20 cellular contexts compared by ENCODE assay signal in genomic region chr15:29337156-29337959, GRCh38.
DNase-seq lines count a peak whose midpoint lies in the region; ATAC-seq and TF ChIP-seq lines count a peak whose summit lies in the region.
"Had no signal": no experiment of that assay in that cellular context is flagged by ENCODE, and none has a peak within 500 bp of the region (broad histone marks: within the 10 kb centered on the region; RNA-seq: fewer than 3 reads in every experiment).

No MANE protein-coding gene starts in this region.

- no peaks in the 10 kb centered on the region for H3K36me3 Mint-ChIP-seq in glutamatergic neuron (ENCODE audit: unreplicated experiment)
- H3K36me3 Mint-ChIP-seq in stimulated activated effector memory CD8-positive, alpha-beta T cell treated with anti-CD3 and anti-CD28 coated beads, Interleukin-12 subunit alpha, Interleukin-12 subunit beta, amount 100 ng/mL, for 72 hours: no peaks in the 10 kb centered on the region
- H3K36me3 Mint-ChIP-seq: CD8-positive, alpha-beta memory T cell; mesothelial cell of epicardium; T-cell had no signal

- TF ChIP-seq CTCF in AG10803 (conservative IDR thresholded peaks at IDR 0.05; ENCODE audit: low read length) (no peak), LNCaP clone FGC (IDR thresholded peaks at IDR 0.05; ENCODE audit: control insufficient read depth, extremely low read depth, insufficient read depth) (no peak), esophagus muscularis mucosa (IDR thresholded peaks at IDR 0.05) (no peak), glutamatergic neuron (IDR thresholded peaks at IDR 0.05; ENCODE audit: partially characterized antibody, unreplicated experiment) (no peak)

- H3K27me3 Mint-ChIP-seq in glutamatergic neuron (ENCODE audit: unreplicated experiment): no peaks in the 10 kb centered on the region

- H3K9me3 ChIP-seq in esophagus muscularis mucosa: no peaks in the 10 kb centered on the region
- H3K9me3 ChIP-seq: gastrocnemius medialis, suprapubic skin had no signal

- peaks cover 11% of the 10 kb centered on the region for H3K4me1 Mint-ChIP-seq in glutamatergic neuron (ENCODE audit: low read depth, unreplicated experiment)
- no peaks in the 10 kb centered on the region for H3K4me1 Mint-ChIP-seq in stimulated activated effector memory CD8-positive, alpha-beta T cell treated with anti-CD3 and anti-CD28 coated beads, Interleukin-12 subunit alpha, Interleukin-12 subunit beta, amount 100 ng/mL, for 72 hours
- H3K4me1 Mint-ChIP-seq: CD8-positive, alpha-beta memory T cell; mesothelial cell of epicardium; T-cell had no signal

- DNase-seq in AG10803 (ENCODE audit: low read depth): peak; percentile 46
- peak; percentile 89 for DNase-seq in LNCaP clone FGC (ENCODE audit: low read depth)
- DNase-seq in esophagus muscularis mucosa (ENCODE audit: extremely low spot score): peak; percentile 60
- DNase-seq in myocyte (ENCODE audit: low read depth): peak; percentile 2
- DNase-seq in NCI-H2107 (lab: John Stamatoyannopoulos, UW): no peak
- no peak for DNase-seq in glutamatergic neuron
- no peak for DNase-seq in stimulated activated effector memory CD8-positive, alpha-beta T cell treated with anti-CD3 and anti-CD28 coated beads, Interleukin-12 subunit alpha, Interleukin-12 subunit beta, amount 100 ng/mL, for 72 hours (ENCODE audit: low spot score in 2 of 2)
- DNase-seq in stimulated activated CD4-positive, alpha-beta T cell treated with anti-CD3 and anti-CD28 coated beads, Interleukin-12 subunit alpha, Interleukin-12 subunit beta, amount 100 ng/mL, for 4 hours: no peak
- DNase-seq: ACHN; amniotic stem cell; CD8-positive, alpha-beta memory T cell; cerebellar nuclear complex; gastrocnemius medialis; NCI-H1417 treated with DMSO at 0.1 percent for 48 hours; nephron progenitor cell; OCI-M1; SHP77; T-cell had no signal

- H3K27me3 ChIP-seq in esophagus muscularis mucosa: no peaks in the 10 kb centered on the region
- H3K27me3 ChIP-seq: gastrocnemius medialis, suprapubic skin had no signal

- TF ChIP-seq POLR2A in esophagus muscularis mucosa (IDR thresholded peaks at IDR 0.05; ENCODE audit: low read depth): no peak

- no peak for TF ChIP-seq EP300 in esophagus muscularis mucosa (IDR thresholded peaks at IDR 0.05)

- WGBS in esophagus muscularis mucosa: 55% methylated on average over 6 of the region's 6 CpGs

- H3K27ac Mint-ChIP-seq in glutamatergic neuron (ENCODE audit: unreplicated experiment): no peak overlapping the region
- no peak overlapping the region for H3K27ac Mint-ChIP-seq in stimulated activated effector memory CD8-positive, alpha-beta T cell treated with anti-CD3 and anti-CD28 coated beads, Interleukin-12 subunit alpha, Interleukin-12 subunit beta, amount 100 ng/mL, for 72 hours
- H3K27ac Mint-ChIP-seq: mesothelial cell of epicardium, nephron progenitor cell, T-cell had no signal

- H3K4me1 ChIP-seq in esophagus muscularis mucosa: no peaks in the 10 kb centered on the region
- H3K4me1 ChIP-seq: gastrocnemius medialis, suprapubic skin had no signal

- intact Hi-C loops in esophagus muscularis mucosa (cut with DNase I): no loop called here

- H3K9me3 Mint-ChIP-seq in glutamatergic neuron (ENCODE audit: unreplicated experiment): peaks cover 5% of the 10 kb centered on the region
- H3K9me3 Mint-ChIP-seq in stimulated activated effector memory CD8-positive, alpha-beta T cell treated with anti-CD3 and anti-CD28 coated beads, Interleukin-12 subunit alpha, Interleukin-12 subunit beta, amount 100 ng/mL, for 72 hours: no peaks in the 10 kb centered on the region
- H3K9me3 Mint-ChIP-seq: CD8-positive, alpha-beta memory T cell; mesothelial cell of epicardium; nephron progenitor cell; T-cell had no signal

- no peak overlapping the region for H3K27ac ChIP-seq in esophagus muscularis mucosa (replicated peaks in 1 of 4)
- H3K27ac ChIP-seq: gastrocnemius medialis, suprapubic skin had no signal

- no peaks in the 10 kb centered on the region for H3K36me3 ChIP-seq in esophagus muscularis mucosa
- H3K36me3 ChIP-seq: gastrocnemius medialis, suprapubic skin had no signal

- ATAC-seq in stimulated activated effector memory CD8-positive, alpha-beta T cell treated with anti-CD3 and anti-CD28 coated beads, Interleukin-12 subunit alpha, Interleukin-12 subunit beta, amount 100 ng/mL, for 72 hours: no peak
- ATAC-seq: gastrocnemius medialis, T-cell had no signal

- H3K4me3 ChIP-seq in AG10803 (ENCODE audit: low read length) (no peak overlapping the region), LNCaP clone FGC (ENCODE audit: low read depth, low read length) (no peak overlapping the region), esophagus muscularis mucosa (no peak overlapping the region)
- H3K4me3 ChIP-seq: gastrocnemius medialis, suprapubic skin had no signal

- no peak overlapping the region for H3K4me3 Mint-ChIP-seq in glutamatergic neuron (ENCODE audit: unreplicated experiment)
- H3K4me3 Mint-ChIP-seq in stimulated activated effector memory CD8-positive, alpha-beta T cell treated with anti-CD3 and anti-CD28 coated beads, Interleukin-12 subunit alpha, Interleukin-12 subunit beta, amount 100 ng/mL, for 72 hours: no peak overlapping the region
- H3K4me3 Mint-ChIP-seq: CD8-positive, alpha-beta memory T cell; mesothelial cell of epicardium; nephron progenitor cell; T-cell had no signal

Comparison
In these comparisons a context has a peak if more than half of its experiments do, and no peak if none do; other contexts are left out.
1. DNase-seq: peak in AG10803 (single experiment), LNCaP clone FGC (single experiment), esophagus muscularis mucosa (single experiment) and myocyte (single experiment); none in NCI-H2107 (single experiment), glutamatergic neuron (single experiment), stimulated activated effector memory CD8-positive, alpha-beta T cell treated with anti-CD3 and anti-CD28 coated beads, Interleukin-12 subunit alpha, Interleukin-12 subunit beta, amount 100 ng/mL, for 72 hours (0 of 2) and stimulated activated CD4-positive, alpha-beta T cell treated with anti-CD3 and anti-CD28 coated beads, Interleukin-12 subunit alpha, Interleukin-12 subunit beta, amount 100 ng/mL, for 4 hours (single experiment).